8 cellular contexts compared by ENCODE assay signal in genomic region chr15:52528465-52529288, GRCh38. TPM values are rescaled to one million over a fixed set of nuclear protein-coding genes. Genes with fewer than 3 reads are reported as not detected.
DNase-seq lines count a peak whose midpoint lies in the region; ATAC-seq and TF ChIP-seq lines count a peak whose summit lies in the region.

Gene MYO5A (minus strand): TSS chr15:52528880. CDS start chr15:52528806, 74 bp downstream.

- H3K36me3 ChIP-seq in mucosa of rectum (ENCODE audit: control insufficient read depth in 2 of 2, insufficient read depth in 2 of 2, low read length in 2 of 2), result no peaks in the 10 kb centered on the region

- DNase-seq in CD14-positive monocyte (ENCODE audit: low spot score), result peak; percentile 61
- peak; percentile 83 for DNase-seq in GM19238 (ENCODE audit: insufficient read length, low spot score)
- DNase-seq in NOMO-1 treated with dmso at 0.1 percent for 144 hours (lab: John Stamatoyannopoulos, UW; ENCODE audit: unreplicated experiment), result peak; percentile 41
- DNase-seq in activated CD8-positive, alpha-beta memory T cell treated with anti-CD3 and anti-CD28 coated beads, Interleukin-2, amount 50 U/mL, for 48 hours, result peak; percentile 88
- DNase-seq in epithelial cell of esophagus (ENCODE audit: low read depth), result peak; percentile 85
- peak; percentile 80 for DNase-seq in stimulated activated CD8-positive, alpha-beta memory T cell treated with anti-CD3 and anti-CD28 coated beads, Interleukin-4, amount 100 ng/mL, for 48 hours

- peaks cover 6 to 7% of the 10 kb centered on the region in 2 donors for H3K36me3 Mint-ChIP-seq in CD14-positive monocyte

- peaks cover 0 to 5% (median 0%) of the 10 kb centered on the region in 7 donors for H3K9me3 Mint-ChIP-seq in CD14-positive monocyte

- peak within 1 kb of the TSS; percentile 68 to 78 for H3K9ac ChIP-seq in mucosa of rectum (ENCODE audit: low read depth in 1 of 2, low read length in 2 of 2)

- no peak for TF ChIP-seq CTCF in CD14-positive monocyte (IDR thresholded peaks at IDR 0.05)
- no peak for TF ChIP-seq CTCF in epithelial cell of esophagus (IDR thresholded peaks at IDR 0.05; ENCODE audit: insufficient read depth, low read depth, low read length, missing control alignments)

- H3K4me3 Mint-ChIP-seq in CD14-positive monocyte, result peak within 1 kb of the TSS; percentile 94 to 96

- peak within 1 kb of the TSS; percentile 81 to 92 (median 86) for H3K27ac Mint-ChIP-seq in CD14-positive monocyte

- H3K9me3 ChIP-seq in mucosa of rectum (ENCODE audit: control insufficient read depth in 2 of 2, low read length in 2 of 2), result no peaks in the 10 kb centered on the region

- H3K4me1 Mint-ChIP-seq in CD14-positive monocyte, result peaks cover 37% of the 10 kb centered on the region

- ATAC-seq in HG03432 (IDR thresholded peaks at IDR 0.05; ENCODE audit: unreplicated experiment), result peak; percentile 87

- intact Hi-C loops in CD14-positive monocyte (cut with micrococcal nuclease), result loop anchor here in 1 of 2 donors (5.0 kb wide), 1 partner anchor 34 kb away; no protein-coding TSS in a partner anchor

- H3K27me3 Mint-ChIP-seq in CD14-positive monocyte (ENCODE audit: low read depth in 3 of 3), result peaks cover 14 to 18% (median 17%) of the 10 kb centered on the region in 3 donors

- H3K27ac ChIP-seq in mucosa of rectum (ENCODE audit: low read depth in 2 of 2, low read length in 2 of 2), result peak within 1 kb of the TSS; percentile 52 to 81

- peaks cover 8 to 41% of the 10 kb centered on the region in 2 donors for H3K27me3 ChIP-seq in mucosa of rectum (ENCODE audit: control insufficient read depth in 2 of 2, insufficient read depth in 2 of 2, low read length in 2 of 2)

- H3K4me3 ChIP-seq in epithelial cell of esophagus (ENCODE audit: low read length) (peak within 1 kb of the TSS; percentile 73), mucosa of rectum (ENCODE audit: low read length in 2 of 2) (peak within 1 kb of the TSS; percentile 65 to 77)

- peaks cover 5 to 8% of the 10 kb centered on the region in 2 donors for H3K4me1 ChIP-seq in mucosa of rectum (ENCODE audit: control insufficient read depth in 2 of 2, insufficient read depth in 2 of 2, low read length in 2 of 2)

RNA-seq across cellular contexts. Expression of gene MYO5A, which starts in this region (rescaled TPM):
- polyA plus RNA-seq in CD14-positive monocyte, result 10 to 100 TPM in 1 of 2 donors, 1 to 10 TPM in 1; 6.9 to 16.6 TPM

Comparison
In these comparisons a context has a peak if more than half of its experiments do, and no peak if none do; other contexts are left out.
1. Peak in every context shown above with its lines: DNase-seq, ATAC-seq, H3K4me3 ChIP-seq and H3K27ac ChIP-seq.